In genomic region chr21:36330904-36331303, GRCh38 we compare ENCODE assay signal across 8 cellular contexts. TPM values are rescaled to one million over a fixed set of nuclear protein-coding genes. Genes with fewer than 3 reads are reported as not detected.
DNase-seq lines count a peak whose midpoint lies in the region; ATAC-seq lines count a peak whose summit lies in the region.

No MANE protein-coding gene starts in this region.

- intact Hi-C loops in head of caudate nucleus (cut with DNase I) = loop anchor here (5.0 kb wide), 1 partner anchor 189 kb away; no protein-coding TSS in a partner anchor

- peaks cover 31% of the 10 kb centered on the region for H3K36me3 Mint-ChIP-seq in activated naive CD4-positive, alpha-beta T cell treated with anti-CD3 and anti-CD28 coated beads, Interleukin-2, amount 10 ng/mL, durations not matched to agents 7 days and 5 days

- H3K4me3 Mint-ChIP-seq in activated naive CD4-positive, alpha-beta T cell treated with anti-CD3 and anti-CD28 coated beads, Interleukin-2, amount 10 ng/mL, durations not matched to agents 7 days and 5 days = no peak overlapping the region

- H3K27ac Mint-ChIP-seq in activated naive CD4-positive, alpha-beta T cell treated with anti-CD3 and anti-CD28 coated beads, Interleukin-2, amount 10 ng/mL, durations not matched to agents 7 days and 5 days = peak overlapping the region; percentile 74

- H3K9me3 Mint-ChIP-seq in activated naive CD4-positive, alpha-beta T cell treated with anti-CD3 and anti-CD28 coated beads, Interleukin-2, amount 10 ng/mL, durations not matched to agents 7 days and 5 days = no peaks in the 10 kb centered on the region

- CTCF ChIA-PET in activated naive CD4-positive, alpha-beta T cell treated with anti-CD3 and anti-CD28 coated beads, Interleukin-2, amount 10 ng/mL, durations not matched to agents 7 days and 5 days (lab: Charles Lee) = interaction anchor here (0.6 to 3.8 kb wide), 14 partner anchors 11 to 194 kb away, joined by 3 to 13 read pairs (median 3); partner anchors contain the start of gene MORC3

- no peaks in the 10 kb centered on the region for H3K27me3 Mint-ChIP-seq in activated naive CD4-positive, alpha-beta T cell treated with anti-CD3 and anti-CD28 coated beads, Interleukin-2, amount 10 ng/mL, durations not matched to agents 7 days and 5 days

- peaks cover 36% of the 10 kb centered on the region for H3K4me1 Mint-ChIP-seq in activated naive CD4-positive, alpha-beta T cell treated with anti-CD3 and anti-CD28 coated beads, Interleukin-2, amount 10 ng/mL, durations not matched to agents 7 days and 5 days

- DNase-seq in ELF-1 (ENCODE audit: low read depth, low spot score) (peak; percentile 30), OCI-M1 (lab: John Stamatoyannopoulos, UW) (peak; percentile 86), head of caudate nucleus (peak in 37 of 42 donors; percentile 25 to 82 (median 56)), renal cortical epithelial cell (ENCODE audit: low read depth) (peak; percentile 59)
- DNase-seq in activated naive CD4-positive, alpha-beta T cell treated with anti-CD3 and anti-CD28 coated beads, Interleukin-2, amount 10 ng/mL, durations not matched to agents 7 days and 5 days = peak; percentile 70

- ATAC-seq in HG03175 (IDR thresholded peaks at IDR 0.05; ENCODE audit: unreplicated experiment) (peak; percentile 60), HG03571 (IDR thresholded peaks at IDR 0.05; ENCODE audit: unreplicated experiment) (no peak), HG03039 (IDR thresholded peaks at IDR 0.05; ENCODE audit: unreplicated experiment) (no peak)

RNA-seq across cellular contexts. Expression of gene MORC3, which starts 10.9 kb away (rescaled TPM):
- 43.4 and 46.7 TPM in 2 replicates for total RNA-seq in renal cortical epithelial cell

RNA-seq across cellular contexts. Expression of gene CHAF1B, which starts 54.3 kb away (rescaled TPM):
- total RNA-seq in renal cortical epithelial cell = 0.70 and 3.1 TPM in 2 replicates

Comparison
In these comparisons a context has a peak if more than half of its experiments do, and no peak if none do; other contexts are left out.
1. DNase-seq: peak in every context shown above with its lines; median percentile 86 in OCI-M1; 70 in activated naive CD4-positive, alpha-beta T cell treated with anti-CD3 and anti-CD28 coated beads, Interleukin-2, amount 10 ng/mL, durations not matched to agents 7 days and 5 days; 59 in renal cortical epithelial cell; 56 in head of caudate nucleus; 30 in ELF-1.